Comparison of ENCODE assay signal across 9 cellular contexts in genomic region chr10:117652228-117653169, GRCh38.
DNase-seq lines count a peak whose midpoint lies in the region; ATAC-seq and TF ChIP-seq lines count a peak whose summit lies in the region.
"Had no signal": no experiment of that assay in that cellular context is flagged by ENCODE, and none has a peak within 500 bp of the region (broad histone marks: within the 10 kb centered on the region; RNA-seq: fewer than 3 reads in every experiment).

No MANE protein-coding gene starts in this region.

- ATAC-seq in GM19043 (IDR thresholded peaks at IDR 0.05; ENCODE audit: low read depth, unreplicated experiment), result peak; percentile 14
- ATAC-seq in GM21825 (IDR thresholded peaks at IDR 0.05; ENCODE audit: unreplicated experiment), result peak; percentile 30
- ATAC-seq in HG03378 (IDR thresholded peaks at IDR 0.05; ENCODE audit: unreplicated experiment), result peak; percentile 19
- ATAC-seq in upper lobe of right lung, result no peak

- H2AFZ ChIP-seq in hepatocyte, result peak overlapping the region; percentile 20

- WGBS in hepatocyte (ENCODE audit: low lambda C conversion rate, missing lambda C conversion rate), result 74% methylated on average over 3 of the region's 3 CpGs
- 80% methylated on average over 3 of the region's 3 CpGs for WGBS in prostate gland

- H3K27ac ChIP-seq in hepatocyte (peak overlapping the region; percentile 78), upper lobe of right lung (no peak overlapping the region), prostate gland (no peak overlapping the region)
- H3K27ac ChIP-seq: lower lobe of right lung had no signal

- H3K4me1 ChIP-seq in hepatocyte (ENCODE audit: insufficient read depth) (peaks cover 5% of the 10 kb centered on the region), upper lobe of right lung (no peaks in the 10 kb centered on the region), prostate gland (replicated peaks) (no peaks in the 10 kb centered on the region)
- H3K4me1 ChIP-seq: lower lobe of right lung had no signal

- no peak for TF ChIP-seq POLR2A in prostate gland (IDR thresholded peaks at IDR 0.05)

- H3K9me3 ChIP-seq in hepatocyte (ENCODE audit: low read depth) (no peaks in the 10 kb centered on the region), upper lobe of right lung (no peaks in the 10 kb centered on the region), prostate gland (no peaks in the 10 kb centered on the region)
- H3K9me3 ChIP-seq: lower lobe of right lung had no signal

- H3K27me3 ChIP-seq in hepatocyte, result no peaks in the 10 kb centered on the region
- H3K27me3 ChIP-seq in upper lobe of right lung, result no peaks in the 10 kb centered on the region
- H3K27me3 ChIP-seq in prostate gland (replicated peaks; ENCODE audit: insufficient read depth), result no peaks in the 10 kb centered on the region

- H3K4me3 ChIP-seq in hepatocyte, result no peak overlapping the region
- no peak overlapping the region for H3K4me3 ChIP-seq in upper lobe of right lung
- no peak overlapping the region for H3K4me3 ChIP-seq in prostate gland
- H3K4me3 ChIP-seq: lower lobe of right lung had no signal

- no peaks in the 10 kb centered on the region for H4K20me1 ChIP-seq in hepatocyte (ENCODE audit: insufficient read depth, poor library complexity, severe bottlenecking)

- no peaks in the 10 kb centered on the region for H3K79me2 ChIP-seq in hepatocyte

- no peaks in the 10 kb centered on the region for H3K9me2 ChIP-seq in hepatocyte (replicated peaks; ENCODE audit: insufficient read depth)

- intact Hi-C loops in upper lobe of right lung (cut with DNase I) (no loop called here), prostate gland (cut with DNase I) (no loop called here)

- DNase-seq in hepatocyte (ENCODE audit: low spot score) (no peak), T-helper 9 cell (no peak), upper lobe of right lung (no peak), DMS153 (lab: John Stamatoyannopoulos, UW) (no peak), prostate gland (ENCODE audit: low spot score) (no peak)
- DNase-seq: lower lobe of right lung had no signal

- H3K4me2 ChIP-seq in hepatocyte, result no peak overlapping the region

- TF ChIP-seq CTCF in hepatocyte (IDR thresholded peaks at IDR 0.05; ENCODE audit: poor library complexity) (no peak), upper lobe of right lung (IDR thresholded peaks at IDR 0.05) (no peak), prostate gland (IDR thresholded peaks at IDR 0.05) (no peak)

- no peaks in the 10 kb centered on the region for H3K36me3 ChIP-seq in hepatocyte (replicated peaks; ENCODE audit: insufficient read depth, low read depth)
- no peaks in the 10 kb centered on the region for H3K36me3 ChIP-seq in upper lobe of right lung
- H3K36me3 ChIP-seq in prostate gland, result no peaks in the 10 kb centered on the region
- H3K36me3 ChIP-seq: lower lobe of right lung had no signal
